In genomic region chr11:123261345-123262106, GRCh38 we compare ENCODE assay signal across 8 cellular contexts.
A peak's percentile ranks its signal among the peaks of the same experiment; 100 is the strongest.
DNase-seq lines count a peak whose midpoint lies in the region; TF ChIP-seq lines count a peak whose summit lies in the region.

No MANE protein-coding gene starts in this region.

- peaks cover 3% of the 10 kb centered on the region for H3K27me3 ChIP-seq in neuron (ENCODE audit: insufficient read depth, low read length)
- no peaks in the 10 kb centered on the region for H3K27me3 ChIP-seq in subcutaneous abdominal adipose tissue (ENCODE audit: control insufficient read depth in 5 of 5, insufficient read depth in 4 of 5, low read length in 5 of 5)

- H3K4me1 ChIP-seq in neuron (ENCODE audit: insufficient read depth, low read length) (peaks cover 14% of the 10 kb centered on the region), subcutaneous abdominal adipose tissue (ENCODE audit: control insufficient read depth in 5 of 5, insufficient read depth in 5 of 5, low read length in 5 of 5) (peaks cover 2 to 22% (median 14%) of the 10 kb centered on the region in 5 donors)

- peak overlapping the region; percentile 20 to 71 (median 58) for H3K9ac ChIP-seq in subcutaneous abdominal adipose tissue (ENCODE audit: low read length in 5 of 5)

- no peak overlapping the region for H3K27ac ChIP-seq in subcutaneous abdominal adipose tissue (ENCODE audit: low read depth, low read length)

- H3K36me3 ChIP-seq in neuron (ENCODE audit: insufficient read depth, low read length) (no peaks in the 10 kb centered on the region), subcutaneous abdominal adipose tissue (ENCODE audit: control insufficient read depth in 5 of 5, insufficient read depth in 5 of 5, low read length in 5 of 5) (no peaks in the 10 kb centered on the region)

- H3K4me3 Mint-ChIP-seq in activated T-helper 2 cell treated with anti-CD3 and anti-CD28 coated beads, Interferon-gamma antibody, Interleukin-2, Interleukin-4, amounts not matched to agents 10 μg/mL and 5 μg/mL and 100 μg/mL, durations not matched to agents 14 hours and 24 hours and 36 hours (ENCODE audit: low read depth) = no peak overlapping the region

- no peak overlapping the region for H3K27ac Mint-ChIP-seq in activated T-helper 2 cell treated with anti-CD3 and anti-CD28 coated beads, Interferon-gamma antibody, Interleukin-2, Interleukin-4, amounts not matched to agents 10 μg/mL and 5 μg/mL and 100 μg/mL, durations not matched to agents 14 hours and 24 hours and 36 hours

- H3K4me1 Mint-ChIP-seq in activated T-helper 2 cell treated with anti-CD3 and anti-CD28 coated beads, Interferon-gamma antibody, Interleukin-2, Interleukin-4, amounts not matched to agents 10 μg/mL and 5 μg/mL and 100 μg/mL, durations not matched to agents 14 hours and 24 hours and 36 hours (ENCODE audit: low read depth) = peaks cover 2% of the 10 kb centered on the region

- no peaks in the 10 kb centered on the region for H3K9me3 Mint-ChIP-seq in activated T-helper 2 cell treated with anti-CD3 and anti-CD28 coated beads, Interferon-gamma antibody, Interleukin-2, Interleukin-4, amounts not matched to agents 10 μg/mL and 5 μg/mL and 100 μg/mL, durations not matched to agents 14 hours and 24 hours and 36 hours

- no peaks in the 10 kb centered on the region for H3K9me3 ChIP-seq in neuron (ENCODE audit: low read length)
- H3K9me3 ChIP-seq in subcutaneous abdominal adipose tissue (ENCODE audit: control insufficient read depth in 5 of 5, low read length in 5 of 5) = peaks cover 0 to 2% (median 0%) of the 10 kb centered on the region in 5 donors

- DNase-seq in NCI-H1417 (lab: John Stamatoyannopoulos, UW) (peak; percentile 59 to 80 (median 76)), NCI-H1417 treated with DMSO at 0.1 percent for 48 hours (lab: John Stamatoyannopoulos, UW) (no peak), HPDE6-E6E7 (ENCODE audit: extremely low spot score) (peak; percentile 83), RKO (ENCODE audit: low spot score) (peak; percentile 58), fibroblast of villous mesenchyme (ENCODE audit: low read depth) (peak; percentile 69)
- peak; percentile 60 for DNase-seq in activated T-helper 2 cell treated with anti-CD3 and anti-CD28 coated beads, Interferon-gamma antibody, Interleukin-2, Interleukin-4, amounts not matched to agents 10 μg/mL and 5 μg/mL and 100 μg/mL, durations not matched to agents 14 hours and 24 hours and 36 hours (ENCODE audit: low spot score)

- H3K36me3 Mint-ChIP-seq in activated T-helper 2 cell treated with anti-CD3 and anti-CD28 coated beads, Interferon-gamma antibody, Interleukin-2, Interleukin-4, amounts not matched to agents 10 μg/mL and 5 μg/mL and 100 μg/mL, durations not matched to agents 14 hours and 24 hours and 36 hours (ENCODE audit: low read depth) = no peaks in the 10 kb centered on the region

- H3K4me3 ChIP-seq in fibroblast of villous mesenchyme (ENCODE audit: low read depth, low read length) (peak overlapping the region; percentile 24), neuron (ENCODE audit: low read length) (peak overlapping the region; percentile 36), subcutaneous abdominal adipose tissue (ENCODE audit: low read depth in 1 of 5, low read length in 5 of 5) (peak overlapping the region; percentile 53 to 64 (median 55))

- H2AFZ ChIP-seq in neuron (ENCODE audit: low read depth, low read length) = no peak overlapping the region

- H3K27me3 Mint-ChIP-seq in activated T-helper 2 cell treated with anti-CD3 and anti-CD28 coated beads, Interferon-gamma antibody, Interleukin-2, Interleukin-4, amounts not matched to agents 10 μg/mL and 5 μg/mL and 100 μg/mL, durations not matched to agents 14 hours and 24 hours and 36 hours (ENCODE audit: low read depth) = peaks cover 35% of the 10 kb centered on the region

- TF ChIP-seq CTCF in fibroblast of villous mesenchyme (IDR thresholded peaks at IDR 0.05; ENCODE audit: insufficient read depth, low read depth, low read length) = peak; percentile 97

- intact Hi-C loops in activated T-helper 2 cell treated with anti-CD3 and anti-CD28 coated beads, Interferon-gamma antibody, Interleukin-2, Interleukin-4, amounts not matched to agents 10 μg/mL and 5 μg/mL and 100 μg/mL, durations not matched to agents 14 hours and 24 hours and 36 hours (cut with micrococcal nuclease) = no loop called here
